9 cellular contexts compared by ENCODE assay signal in the genomic region with DNA sequence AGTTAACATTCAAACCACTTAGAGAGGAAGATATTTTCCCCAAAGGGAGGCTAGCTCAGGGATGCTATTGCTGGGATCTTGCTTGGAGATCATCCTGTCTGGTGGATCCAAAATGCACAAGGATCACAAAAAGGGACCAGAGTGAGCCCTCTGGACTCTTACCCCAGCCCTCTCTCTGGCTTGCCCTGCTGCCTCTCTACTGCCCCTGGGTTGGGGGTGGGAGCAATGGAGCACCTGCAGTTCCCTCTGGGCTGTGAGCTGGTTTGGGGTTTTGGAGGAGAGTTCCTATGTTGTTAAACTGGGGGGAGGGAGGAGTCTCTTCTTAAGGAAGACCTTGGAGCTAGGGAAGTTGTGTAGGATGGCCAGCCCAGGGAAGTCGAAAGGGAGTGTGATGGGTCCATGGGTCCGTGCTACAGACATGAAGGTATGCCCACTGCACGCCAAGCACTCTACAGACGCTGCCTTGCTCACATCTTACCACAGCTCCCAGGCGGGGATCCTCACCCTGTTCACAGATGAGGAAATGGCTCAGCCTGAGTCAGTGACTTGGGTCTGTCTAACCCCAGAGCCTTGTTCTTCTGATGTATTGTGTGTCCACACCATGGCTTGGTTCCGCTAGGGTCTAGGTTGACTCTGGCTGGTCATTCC. TPM values are rescaled to one million over a fixed set of nuclear protein-coding genes. Genes with fewer than 3 reads are reported as not detected.
DNase-seq lines count a peak whose midpoint lies in the region; ATAC-seq and FAIRE-seq lines count a peak whose summit lies in the region.
"Had no signal": no experiment of that assay in that cellular context is flagged by ENCODE, and none has a peak within 500 bp of the region (broad histone marks: within the 10 kb centered on the region; RNA-seq: fewer than 3 reads in every experiment).

No MANE protein-coding gene starts in this region.

- no peaks in the 10 kb centered on the region for H3K9me3 Mint-ChIP-seq in CD4-positive, CD25-positive, alpha-beta regulatory T cell

- peak; percentile 13 to 25 for ATAC-seq in CD4-positive, CD25-positive, alpha-beta regulatory T cell (ENCODE audit: low read depth in 2 of 2)
- ATAC-seq in HG03565 (IDR thresholded peaks at IDR 0.05; ENCODE audit: unreplicated experiment): no peak

- H3K27me3 ChIP-seq in CD4-positive, CD25-positive, alpha-beta regulatory T cell (ENCODE audit: control insufficient read depth, insufficient read depth, low read length): no peaks in the 10 kb centered on the region
- peaks cover 11 to 29% of the 10 kb centered on the region in 2 donors for H3K27me3 ChIP-seq in duodenal mucosa (ENCODE audit: control insufficient read depth in 1 of 2, insufficient read depth in 2 of 2, low read length in 2 of 2)

- no peak for FAIRE-seq in frontal cortex (lab: Jason Lieb, UNC)
- FAIRE-seq: TTC549 had no signal

- H3K36me3 ChIP-seq in CD4-positive, CD25-positive, alpha-beta regulatory T cell (ENCODE audit: control insufficient read depth, insufficient read depth, low read length): peaks cover 49% of the 10 kb centered on the region
- no peaks in the 10 kb centered on the region for H3K36me3 ChIP-seq in duodenal mucosa (ENCODE audit: control insufficient read depth in 1 of 2, insufficient read depth in 2 of 2, low read length in 2 of 2)

- peaks cover 13 to 72% (median 58%) of the 10 kb centered on the region in 4 donors for H3K4me1 Mint-ChIP-seq in CD4-positive, CD25-positive, alpha-beta regulatory T cell

- peaks cover 49% of the 10 kb centered on the region for H3K36me3 Mint-ChIP-seq in CD4-positive, CD25-positive, alpha-beta regulatory T cell

- peak overlapping the region; percentile 96 for H3K4me3 ChIP-seq in CD4-positive, CD25-positive, alpha-beta regulatory T cell (ENCODE audit: low read depth, low read length)
- H3K4me3 ChIP-seq in duodenal mucosa (ENCODE audit: low read depth in 1 of 2, low read length in 2 of 2): peak overlapping the region; percentile 1 to 81

- H3K27me3 Mint-ChIP-seq in CD4-positive, CD25-positive, alpha-beta regulatory T cell: peaks cover 4% of the 10 kb centered on the region

- H3K9ac ChIP-seq in duodenal mucosa (ENCODE audit: low read depth in 1 of 2, low read length in 2 of 2): no peak overlapping the region

- peak overlapping the region; percentile 90 to 99 (median 95) for H3K4me3 Mint-ChIP-seq in CD4-positive, CD25-positive, alpha-beta regulatory T cell

- peak in 2 of 3 donors; percentile 29 to 71 for DNase-seq in CD4-positive, CD25-positive, alpha-beta regulatory T cell
- peak; percentile 58 to 66 for DNase-seq in activated CD4-positive, alpha-beta T cell treated with anti-CD3 and anti-CD28 coated beads, Interleukin-2, amount 50 U/mL, for 4 hours
- DNase-seq in stimulated activated CD4-positive, alpha-beta T cell treated with anti-CD3 and anti-CD28 coated beads, Interleukin-12 subunit alpha, Interleukin-12 subunit beta, amount 100 ng/mL, for 4 hours: peak; percentile 55
- DNase-seq in SHP77 (lab: John Stamatoyannopoulos, UW) (no peak), frontal cortex (ENCODE audit: low spot score in 2 of 2) (no peak), COR-L47 (lab: John Stamatoyannopoulos, UW) (no peak)

- H3K9me3 ChIP-seq in CD4-positive, CD25-positive, alpha-beta regulatory T cell (ENCODE audit: control insufficient read depth in 2 of 2, low read length in 2 of 2): no peaks in the 10 kb centered on the region
- no peaks in the 10 kb centered on the region for H3K9me3 ChIP-seq in duodenal mucosa (ENCODE audit: control insufficient read depth in 1 of 2, low read length in 2 of 2)

- H3K27ac Mint-ChIP-seq in CD4-positive, CD25-positive, alpha-beta regulatory T cell: peak overlapping the region; percentile 91 to 98 (median 93)

- H3K4me1 ChIP-seq in CD4-positive, CD25-positive, alpha-beta regulatory T cell (ENCODE audit: control insufficient read depth, insufficient read depth, low read length, poor library complexity, severe bottlenecking): peaks cover 83% of the 10 kb centered on the region
- H3K4me1 ChIP-seq in duodenal mucosa (ENCODE audit: control insufficient read depth in 1 of 2, insufficient read depth in 2 of 2, low read length in 2 of 2): peaks cover 16 to 54% of the 10 kb centered on the region in 2 donors

- H3K27ac ChIP-seq in CD4-positive, CD25-positive, alpha-beta regulatory T cell (ENCODE audit: insufficient read depth, low read length, poor library complexity, severe bottlenecking): peak overlapping the region; percentile 96
- H3K27ac ChIP-seq in duodenal mucosa (ENCODE audit: low read depth, low read length): no peak overlapping the region

RNA-seq across cellular contexts. Expression of a gene that starts 3.8 kb away (rescaled TPM):
- 215 TPM for total RNA-seq in CD4-positive, CD25-positive, alpha-beta regulatory T cell
- 100 to 1,000 TPM; 225 to 299 (median 250) TPM for polyA plus RNA-seq in CD4-positive, CD25-positive, alpha-beta regulatory T cell
- 68.9 TPM for total RNA-seq in frontal cortex

Comparison
In these comparisons a context has a peak if more than half of its experiments do, and no peak if none do; other contexts are left out.
1. DNase-seq: peak in CD4-positive, CD25-positive, alpha-beta regulatory T cell (2 of 3), activated CD4-positive, alpha-beta T cell treated with anti-CD3 and anti-CD28 coated beads, Interleukin-2, amount 50 U/mL, for 4 hours (2 of 2) and stimulated activated CD4-positive, alpha-beta T cell treated with anti-CD3 and anti-CD28 coated beads, Interleukin-12 subunit alpha, Interleukin-12 subunit beta, amount 100 ng/mL, for 4 hours (single experiment); none in SHP77 (0 of 2), frontal cortex (0 of 2) and COR-L47 (single experiment).